In genomic region chr6:5652738-5653137, GRCh38 we compare ENCODE assay signal across 1 cellular context.
TF ChIP-seq lines count a peak whose summit lies in the region.

No MANE protein-coding gene starts in this region.

TF ChIP-seq in GM23338, 12 proteins besides CTCF, POLR2A, EP300 and RAD21 (continued from another document):
- TF ChIP-seq REST (IDR thresholded peaks at IDR 0.05; ENCODE audit: unreplicated experiment) (no peak), CREB1 (CRISPR knock-in tag; IDR thresholded peaks at IDR 0.05; ENCODE audit: low read depth) (no peak), NANOG (IDR thresholded peaks at IDR 0.05; ENCODE audit: borderline replicate concordance) (no peak), ZNF331 (CRISPR knock-in tag; IDR thresholded peaks at IDR 0.05; ENCODE audit: low read depth) (no peak), EZH2 (IDR thresholded peaks at IDR 0.05; ENCODE audit: low read depth, unreplicated experiment) (no peak), JUNB (IDR thresholded peaks at IDR 0.05; ENCODE audit: unreplicated experiment) (no peak), ETS1 (IDR thresholded peaks at IDR 0.05) (no peak), EZH2phosphoT487 (IDR thresholded peaks at IDR 0.05; ENCODE audit: unreplicated experiment) (no peak), STAT1 (IDR thresholded peaks at IDR 0.05; ENCODE audit: unreplicated experiment) (no peak)
